In the genomic region with DNA sequence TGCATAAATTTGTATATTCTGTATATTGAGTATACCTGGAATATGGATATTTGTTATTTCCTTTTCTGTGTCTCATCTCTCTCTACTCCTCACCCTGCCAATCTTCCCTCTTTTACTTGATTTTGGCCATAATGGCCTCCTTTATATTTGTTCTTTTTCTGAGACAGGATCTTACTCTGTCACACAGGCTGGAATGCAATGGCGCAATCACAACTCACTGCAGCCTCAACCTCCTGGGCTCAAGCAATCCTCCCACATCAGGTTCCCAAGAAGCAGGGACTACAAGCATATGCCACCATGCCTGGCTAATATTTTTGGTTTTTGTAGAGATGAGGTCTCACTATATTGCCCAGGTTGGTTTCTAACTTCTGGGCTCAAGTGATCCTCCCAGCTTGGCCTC, we compare ENCODE assay signal across 31 cellular contexts. TPM values are rescaled to one million over a fixed set of nuclear protein-coding genes. Genes with fewer than 3 reads are reported as not detected.
DNase-seq lines count a peak whose midpoint lies in the region; ATAC-seq, FAIRE-seq and TF ChIP-seq lines count a peak whose summit lies in the region.
"Had no signal": no experiment of that assay in that cellular context is flagged by ENCODE, and none has a peak within 500 bp of the region (broad histone marks: within the 10 kb centered on the region; RNA-seq: fewer than 3 reads in every experiment).

No MANE protein-coding gene starts in this region.

- H3K27me3 Mint-ChIP-seq in CD8-positive, alpha-beta memory T cell = no peaks in the 10 kb centered on the region
- no peaks in the 10 kb centered on the region for H3K27me3 Mint-ChIP-seq in memory B cell
- H3K27me3 Mint-ChIP-seq in naive thymus-derived CD4-positive, alpha-beta T cell = no peaks in the 10 kb centered on the region
- no peaks in the 10 kb centered on the region for H3K27me3 Mint-ChIP-seq in endothelial cell (ENCODE audit: unreplicated experiment)
- H3K27me3 Mint-ChIP-seq: activated B cell treated with CpG ODN at 0.5 μM for 24 hours; activated CD8-positive, alpha-beta memory T cell treated with anti-CD3 and anti-CD28 coated beads, Interleukin-2, amount 10 ng/mL, durations not matched to agents 7 days and 5 days had no signal

- intact Hi-C loops in naive thymus-derived CD4-positive, alpha-beta T cell (cut with micrococcal nuclease) = no loop called here

- no peak overlapping the region for H3K4me3 ChIP-seq in CD8-positive, alpha-beta memory T cell (ENCODE audit: low read length)
- H3K4me3 ChIP-seq in cardiac fibroblast (replicated peaks in 1 of 2; ENCODE audit: low read depth in 2 of 2, low read length in 2 of 2) = no peak overlapping the region
- no peak overlapping the region for H3K4me3 ChIP-seq in naive thymus-derived CD4-positive, alpha-beta T cell (ENCODE audit: low read length)
- H3K4me3 ChIP-seq: GM23338, suprapubic skin had no signal

- H3K27me3 ChIP-seq in CD8-positive, alpha-beta memory T cell (ENCODE audit: insufficient read depth, low read length, poor library complexity, severe bottlenecking) = no peaks in the 10 kb centered on the region
- no peaks in the 10 kb centered on the region for H3K27me3 ChIP-seq in naive thymus-derived CD4-positive, alpha-beta T cell (ENCODE audit: control insufficient read depth in 2 of 2, insufficient read depth in 2 of 2, low read length in 2 of 2)
- H3K27me3 ChIP-seq: foreskin keratinocyte, suprapubic skin had no signal

- CTCF ChIA-PET in CD8-positive, alpha-beta memory T cell (lab: Charles Lee) = no interaction called here
- CTCF ChIA-PET in naive thymus-derived CD4-positive, alpha-beta T cell (lab: Charles Lee) = no interaction called here

- no peaks in the 10 kb centered on the region for H3K4me1 ChIP-seq in CD8-positive, alpha-beta memory T cell (ENCODE audit: insufficient read depth, low read length)
- H3K4me1 ChIP-seq in naive thymus-derived CD4-positive, alpha-beta T cell (ENCODE audit: control insufficient read depth in 2 of 2, insufficient read depth in 2 of 2, low read length in 2 of 2) = no peaks in the 10 kb centered on the region
- H3K4me1 ChIP-seq: foreskin keratinocyte, suprapubic skin had no signal

- no peak overlapping the region for H3K27ac ChIP-seq in CD8-positive, alpha-beta memory T cell (ENCODE audit: low read depth, low read length)
- H3K27ac ChIP-seq in naive thymus-derived CD4-positive, alpha-beta T cell (ENCODE audit: low read depth, low read length) = no peak overlapping the region
- H3K27ac ChIP-seq: C4-2B, foreskin keratinocyte, HL-60, suprapubic skin had no signal

- POLR2A ChIA-PET in CD8-positive, alpha-beta memory T cell (lab: Charles Lee) = no interaction called here
- POLR2A ChIA-PET in naive thymus-derived CD4-positive, alpha-beta T cell (lab: Charles Lee) = no interaction called here

- peaks cover 6 to 80% (median 28%) of the 10 kb centered on the region in 3 donors for H3K36me3 Mint-ChIP-seq in CD8-positive, alpha-beta memory T cell
- H3K36me3 Mint-ChIP-seq in memory B cell (peaks cover 35% of the 10 kb centered on the region), endothelial cell (ENCODE audit: low read depth, unreplicated experiment) (no peaks in the 10 kb centered on the region)
- H3K36me3 Mint-ChIP-seq in naive thymus-derived CD4-positive, alpha-beta T cell = peaks cover 12 to 49% (median 34%) of the 10 kb centered on the region in 5 donors

- TF ChIP-seq CTCF in cardiac fibroblast (IDR thresholded peaks at IDR 0.05; ENCODE audit: low read depth, low read length) (no peak), endothelial cell (IDR thresholded peaks at IDR 0.05; ENCODE audit: unreplicated experiment) (no peak)

- H3K36me3 ChIP-seq in CD8-positive, alpha-beta memory T cell (ENCODE audit: insufficient read depth, low read length) = peaks cover 21% of the 10 kb centered on the region
- peaks cover 0 to 51% (median 14%) of the 10 kb centered on the region in 3 experiments for H3K36me3 ChIP-seq in naive thymus-derived CD4-positive, alpha-beta T cell (ENCODE audit: control insufficient read depth in 2 of 3, insufficient read depth in 3 of 3, low read length in 3 of 3)

- no peaks in the 10 kb centered on the region for H3K9me3 Mint-ChIP-seq in CD8-positive, alpha-beta memory T cell
- H3K9me3 Mint-ChIP-seq in memory B cell = no peaks in the 10 kb centered on the region
- no peaks in the 10 kb centered on the region for H3K9me3 Mint-ChIP-seq in naive thymus-derived CD4-positive, alpha-beta T cell
- no peaks in the 10 kb centered on the region for H3K9me3 Mint-ChIP-seq in endothelial cell (ENCODE audit: unreplicated experiment)
- H3K9me3 Mint-ChIP-seq: activated B cell treated with CpG ODN at 0.5 μM for 24 hours; activated T-cell treated with anti-CD3 and anti-CD28 coated beads, Interleukin-2, amount 50 U/mL, for 72 hours; GM23338; HFFc6 had no signal

- H3K4me1 Mint-ChIP-seq in CD8-positive, alpha-beta memory T cell = peaks cover 4 to 9% (median 7%) of the 10 kb centered on the region in 3 donors
- H3K4me1 Mint-ChIP-seq in memory B cell (peaks cover 1% of the 10 kb centered on the region), endothelial cell (ENCODE audit: unreplicated experiment) (no peaks in the 10 kb centered on the region)
- peaks cover 3 to 18% (median 9%) of the 10 kb centered on the region in 7 donors for H3K4me1 Mint-ChIP-seq in naive thymus-derived CD4-positive, alpha-beta T cell
- H3K4me1 Mint-ChIP-seq: activated B cell treated with CpG ODN at 0.5 μM for 24 hours, GM23338 had no signal

- FAIRE-seq in HTR-8/SVneo (lab: Jason Lieb, UNC) = peak; percentile 28
- FAIRE-seq: GM18507, RCC 7860 had no signal

- no peak for DNase-seq in CD8-positive, alpha-beta memory T cell
- no peak for DNase-seq in HTR-8/SVneo (ENCODE audit: insufficient read length, low spot score)
- DNase-seq in cardiac fibroblast (ENCODE audit: low read depth in 2 of 2) = peak; percentile 59 to 60
- no peak for DNase-seq in memory B cell (ENCODE audit: low spot score in 2 of 2)
- no peak for DNase-seq in naive thymus-derived CD4-positive, alpha-beta T cell
- no peak for DNase-seq in endothelial cell (ENCODE audit: low spot score)
- no peak for DNase-seq in globus pallidus (ENCODE audit: low spot score)
- DNase-seq: activated B cell treated with CpG ODN at 0.5 μM for 24 hours; activated CD8-positive, alpha-beta memory T cell treated with anti-CD3 and anti-CD28 coated beads, Interleukin-2, amount 10 ng/mL, durations not matched to agents 7 days and 5 days; activated naive CD4-positive, alpha-beta T cell; activated T-cell treated with anti-CD3 and anti-CD28 coated beads, Interleukin-2, amount 50 U/mL, for 72 hours; Calu3; DMS79 treated with DMSO at 0.1 percent for 48 hours; foreskin keratinocyte; HFFc6; NCI-H2029; NCI-H2227 treated with DMSO at 0.1 percent for 48 hours; NCI-H69; posterior cingulate gyrus; SIG-M5; stimulated activated naive CD4-positive, alpha-beta T cell; T1000 had no signal

- H3K27ac Mint-ChIP-seq in CD8-positive, alpha-beta memory T cell = peak overlapping the region in 5 of 8 donors; percentile 1 to 86 (median 39)
- H3K27ac Mint-ChIP-seq in memory B cell (peak overlapping the region; percentile 8), endothelial cell (ENCODE audit: unreplicated experiment) (no peak overlapping the region)
- H3K27ac Mint-ChIP-seq in naive thymus-derived CD4-positive, alpha-beta T cell = no peak overlapping the region
- H3K27ac Mint-ChIP-seq: activated B cell treated with CpG ODN at 0.5 μM for 24 hours; activated CD8-positive, alpha-beta memory T cell treated with anti-CD3 and anti-CD28 coated beads, Interleukin-2, amount 10 ng/mL, durations not matched to agents 7 days and 5 days; GM23338; HFFc6 had no signal

- H3K4me3 Mint-ChIP-seq in CD8-positive, alpha-beta memory T cell = no peak overlapping the region
- no peak overlapping the region for H3K4me3 Mint-ChIP-seq in memory B cell
- no peak overlapping the region for H3K4me3 Mint-ChIP-seq in naive thymus-derived CD4-positive, alpha-beta T cell
- H3K4me3 Mint-ChIP-seq in endothelial cell (ENCODE audit: unreplicated experiment) = no peak overlapping the region
- H3K4me3 Mint-ChIP-seq: activated B cell treated with CpG ODN at 0.5 μM for 24 hours; activated CD8-positive, alpha-beta memory T cell treated with anti-CD3 and anti-CD28 coated beads, Interleukin-2, amount 10 ng/mL, durations not matched to agents 7 days and 5 days; activated T-cell treated with anti-CD3 and anti-CD28 coated beads, Interleukin-2, amount 50 U/mL, for 72 hours; GM23338; HFFc6 had no signal

- ATAC-seq in memory B cell (ENCODE audit: low read depth) = no peak
- ATAC-seq in naive thymus-derived CD4-positive, alpha-beta T cell = no peak
- ATAC-seq: activated CD8-positive, alpha-beta memory T cell treated with anti-CD3 and anti-CD28 coated beads, Interleukin-2, amount 10 ng/mL, durations not matched to agents 7 days and 5 days; activated T-cell treated with anti-CD3 and anti-CD28 coated beads, Interleukin-2, amount 50 U/mL, for 72 hours; foreskin keratinocyte; GM23338; sciatic nerve had no signal

- no peaks in the 10 kb centered on the region for H3K9me3 ChIP-seq in CD8-positive, alpha-beta memory T cell (ENCODE audit: low read length)
- no peaks in the 10 kb centered on the region for H3K9me3 ChIP-seq in naive thymus-derived CD4-positive, alpha-beta T cell (ENCODE audit: control insufficient read depth in 2 of 3, low read length in 3 of 3)
- H3K9me3 ChIP-seq: suprapubic skin had no signal

RNA-seq across cellular contexts. Expression of gene PREPL, which starts 30.5 kb away (rescaled TPM):
- total RNA-seq in CD8-positive, alpha-beta memory T cell = 10 to 100 TPM; 37.0 to 37.5 TPM
- 21.1 TPM for polyA plus RNA-seq in CD8-positive, alpha-beta memory T cell
- total RNA-seq in naive thymus-derived CD4-positive, alpha-beta T cell = 10 to 100 TPM; 22.0 to 41.9 (median 28.5) TPM
- 10 to 100 TPM; 16.8 to 23.8 TPM for polyA plus RNA-seq in naive thymus-derived CD4-positive, alpha-beta T cell
- 16.3 TPM for total RNA-seq in endothelial cell (ENCODE audit: unreplicated experiment)

RNA-seq across cellular contexts. Expression of gene CAMKMT, which starts 30.9 kb away (rescaled TPM):
- total RNA-seq in CD8-positive, alpha-beta memory T cell = 10 to 100 TPM; 11.4 to 11.7 TPM
- 14.0 TPM for polyA plus RNA-seq in CD8-positive, alpha-beta memory T cell
- total RNA-seq in naive thymus-derived CD4-positive, alpha-beta T cell = 10 to 100 TPM; 11.1 to 20.8 (median 18.7) TPM
- 10 to 100 TPM; 15.1 to 17.7 TPM for polyA plus RNA-seq in naive thymus-derived CD4-positive, alpha-beta T cell
- 8.4 TPM for total RNA-seq in endothelial cell (ENCODE audit: unreplicated experiment)

RNA-seq across cellular contexts. Expression of gene SLC3A1, which starts 55.5 kb away (rescaled TPM):
- total RNA-seq in CD8-positive, alpha-beta memory T cell = under 1 TPM in 1 of 2 experiments, not detected in 1; 0.16 TPM
- 0.35 TPM for polyA plus RNA-seq in CD8-positive, alpha-beta memory T cell
- total RNA-seq in naive thymus-derived CD4-positive, alpha-beta T cell = 1 to 10 TPM in 2 of 5 experiments, under 1 TPM in 2, not detected in 1; 0.32 to 1.2 (median 0.78) TPM
- under 1 TPM; 0.28 to 0.95 TPM for polyA plus RNA-seq in naive thymus-derived CD4-positive, alpha-beta T cell
- total RNA-seq in endothelial cell (ENCODE audit: unreplicated experiment) = not detected
- total RNA-seq: dermis microvascular lymphatic vessel endothelial cell, foreskin keratinocyte, lung microvascular endothelial cell had no signal
- polyA plus RNA-seq: foreskin keratinocyte had no signal

Comparison
In these comparisons a context has a peak if more than half of its experiments do, and no peak if none do; other contexts are left out.
1. DNase-seq: peak in cardiac fibroblast (2 of 2); none in CD8-positive, alpha-beta memory T cell (0 of 5), HTR-8/SVneo (single experiment), memory B cell (0 of 2), naive thymus-derived CD4-positive, alpha-beta T cell (0 of 9), endothelial cell (single experiment) and globus pallidus (single experiment).
2. H3K27ac Mint-ChIP-seq: peak in CD8-positive, alpha-beta memory T cell (5 of 8) and memory B cell (single experiment); none in naive thymus-derived CD4-positive, alpha-beta T cell (0 of 9) and endothelial cell (single experiment).